ENCODE assay signal across 3 cellular contexts in genomic region chr12:113498490-113498889, GRCh38.
TF ChIP-seq lines count a peak whose summit lies in the region.

No MANE protein-coding gene starts in this region.

TF ChIP-seq in A549, 52 proteins besides CTCF, POLR2A, EP300 and RAD21:
- TF ChIP-seq ZFP36 (IDR thresholded peaks at IDR 0.05; ENCODE audit: borderline replicate concordance, partially characterized antibody) (peak; percentile 63), FOXS1 (CRISPR knock-in tag; IDR thresholded peaks at IDR 0.05) (no peak)

TF ChIP-seq in GM12878, 131 proteins besides CTCF, POLR2A, EP300 and RAD21:
- TF ChIP-seq SPI1 (IDR thresholded peaks at IDR 0.05; ENCODE audit: borderline replicate concordance, insufficient read depth, low read depth, low read length) (no peak), ZNF217 (IDR thresholded peaks at IDR 0.05) (no peak), ZNF24 (IDR thresholded peaks at IDR 0.05) (no peak), ZNF622 (IDR thresholded peaks at IDR 0.05) (no peak), SMARCA5 (IDR thresholded peaks at IDR 0.05) (peak; percentile 47; the same call in 1 of the 2 replicates), SMAD1 (IDR thresholded peaks at IDR 0.05; ENCODE audit: low read depth, partially characterized antibody) (no peak), USF1 (IDR thresholded peaks at IDR 0.05; ENCODE audit: borderline replicate concordance, extremely low read length, insufficient read depth, low read depth, low read length) (no peak), SREBF1 (IDR thresholded peaks at IDR 0.05; ENCODE audit: low read length) (no peak)

TF ChIP-seq in H1, 55 proteins besides CTCF, POLR2A, EP300 and RAD21:
- TF ChIP-seq BCL11A (IDR thresholded peaks at IDR 0.05; ENCODE audit: low read depth in 2 of 2, low read length in 2 of 2), result no peak
- no peak for TF ChIP-seq SIN3A (conservative IDR thresholded peaks at IDR 0.05 in 1 of 2, IDR thresholded peaks at IDR 0.05 in 1 of 2; ENCODE audit: low read depth in 1 of 2, low read length in 2 of 2)
- TF ChIP-seq ATF2 (IDR thresholded peaks at IDR 0.05; ENCODE audit: low read length), result no peak
- no peak for TF ChIP-seq JUND (IDR thresholded peaks at IDR 0.05; ENCODE audit: low read length)
- peak; percentile 84 for TF ChIP-seq KDM1A (IDR thresholded peaks at IDR 0.05; ENCODE audit: borderline replicate concordance, low read length)
TF ChIP-seq in H1: peak in this region for 1.
